21 cellular contexts compared by ENCODE assay signal in the genomic region with DNA sequence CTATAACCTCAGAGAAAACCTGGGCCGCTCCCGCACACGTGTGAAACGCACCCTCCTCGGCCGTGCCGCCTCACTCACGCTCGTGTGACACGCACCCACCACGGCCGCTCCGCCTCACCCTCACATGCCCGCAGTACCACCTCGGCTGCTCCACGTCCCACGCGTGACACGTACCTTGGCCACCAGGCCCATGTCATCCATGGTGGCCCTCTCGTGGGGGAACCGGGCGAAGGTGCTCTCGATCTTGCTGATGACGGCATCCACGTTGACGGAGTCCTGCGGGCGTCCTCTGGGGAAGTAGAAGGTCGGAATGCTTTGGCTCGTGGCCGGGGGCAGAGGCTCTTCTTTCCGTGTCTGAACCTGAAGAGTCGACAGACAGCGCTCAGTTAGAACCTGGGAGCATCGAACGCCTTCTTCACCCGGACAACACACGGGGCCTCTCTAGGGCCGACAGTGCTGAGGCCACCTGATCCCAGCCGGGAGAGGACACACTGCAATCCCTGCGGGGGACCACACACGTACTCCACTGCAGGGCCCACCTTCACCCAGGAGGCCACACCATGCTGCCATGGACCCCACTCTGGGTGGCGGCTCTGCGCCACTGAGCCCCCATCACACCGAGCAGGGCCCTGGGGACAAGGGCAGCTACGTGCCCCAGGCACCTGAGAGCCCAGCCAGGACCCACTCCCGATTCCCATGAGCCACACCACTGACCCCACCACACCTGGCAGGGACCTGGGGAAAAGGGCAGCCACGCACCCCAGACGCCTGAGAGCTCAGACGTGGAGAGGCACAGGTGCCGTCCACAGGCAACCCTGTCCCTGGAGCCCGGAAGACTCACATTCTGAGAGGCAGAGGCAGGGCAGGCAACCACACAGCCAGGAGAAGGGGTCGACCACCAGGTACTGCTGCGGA.
"Had no signal": no experiment of that assay in that cellular context is flagged by ENCODE, and none has a peak within 500 bp of the region (broad histone marks: within the 10 kb centered on the region; RNA-seq: fewer than 3 reads in every experiment).

No MANE protein-coding gene starts in this region.

- H3K4me1 ChIP-seq: colonic mucosa, parathyroid adenoma, testis had no signal

- H3K27ac Mint-ChIP-seq: activated B cell treated with CpG ODN at 0.5 μM for 24 hours; activated CD4-positive, alpha-beta memory T cell treated with anti-CD3 and anti-CD28 coated beads, Interleukin-2, amount 10 ng/mL, durations not matched to agents 7 days and 5 days; activated CD8-positive, alpha-beta memory T cell treated with anti-CD3 and anti-CD28 coated beads, Interleukin-2, amount 10 ng/mL, durations not matched to agents 7 days and 5 days; activated naive CD8-positive, alpha-beta T cell treated with anti-CD3 and anti-CD28 coated beads, Interleukin-2, amount 10 ng/mL, durations not matched to agents 7 days and 5 days; brain; natural killer cell treated with Interleukin-12 subunit alpha and Interleukin-12 subunit beta and Interleukin-15 and Interleukin-18, amount 100 ng/mL, for 72 hours; stimulated activated naive CD8-positive, alpha-beta T cell treated with anti-CD3 and anti-CD28 coated beads, Interleukin-15, Interleukin-2, amounts not matched to agents 100 ng/mL and 50 ng/mL, for 24 hours; T-cell had no signal

- H3K9me3 ChIP-seq: colonic mucosa, testis had no signal

- H3K36me3 ChIP-seq: colonic mucosa had no signal

- DNase-seq: activated B cell treated with CpG ODN at 0.5 μM for 24 hours; activated CD4-positive, alpha-beta memory T cell treated with anti-CD3 and anti-CD28 coated beads, Interleukin-2, amount 10 ng/mL, durations not matched to agents 7 days and 5 days; activated CD4-positive, alpha-beta T cell treated with anti-CD3 and anti-CD28 coated beads for 4 hours; activated CD8-positive, alpha-beta memory T cell treated with anti-CD3 and anti-CD28 coated beads, Interleukin-2, amount 10 ng/mL, durations not matched to agents 7 days and 5 days; activated naive CD8-positive, alpha-beta T cell treated with anti-CD3 and anti-CD28 coated beads, Interleukin-2, amount 10 ng/mL, durations not matched to agents 7 days and 5 days; amygdala; central memory CD4-positive, alpha-beta T cell; colonic mucosa; erythroblast; head of caudate nucleus; mesendoderm; stimulated activated CD4-positive, alpha-beta T cell treated with anti-CD3 and anti-CD28 coated beads, Interleukin-12 subunit alpha, Interleukin-12 subunit beta, amount 100 ng/mL, for 4 hours; stimulated activated CD4-positive, alpha-beta T cell treated with anti-CD3 and anti-CD28 coated beads, Interleukin-2, amount 100 ng/mL, for 24 hours; T-cell; testis had no signal

- H3K27me3 Mint-ChIP-seq: activated B cell treated with CpG ODN at 0.5 μM for 24 hours; activated CD4-positive, alpha-beta memory T cell treated with anti-CD3 and anti-CD28 coated beads, Interleukin-2, amount 10 ng/mL, durations not matched to agents 7 days and 5 days; activated CD8-positive, alpha-beta memory T cell treated with anti-CD3 and anti-CD28 coated beads, Interleukin-2, amount 10 ng/mL, durations not matched to agents 7 days and 5 days; activated naive CD8-positive, alpha-beta T cell treated with anti-CD3 and anti-CD28 coated beads, Interleukin-2, amount 10 ng/mL, durations not matched to agents 7 days and 5 days; brain; natural killer cell treated with Interleukin-12 subunit alpha and Interleukin-12 subunit beta and Interleukin-15 and Interleukin-18, amount 100 ng/mL, for 72 hours; stimulated activated naive CD8-positive, alpha-beta T cell treated with anti-CD3 and anti-CD28 coated beads, Interleukin-15, Interleukin-2, amounts not matched to agents 100 ng/mL and 50 ng/mL, for 24 hours; T-cell had no signal

- H3K9ac ChIP-seq: parathyroid adenoma had no signal

- H3K4me3 Mint-ChIP-seq: activated B cell treated with CpG ODN at 0.5 μM for 24 hours; activated CD4-positive, alpha-beta memory T cell treated with anti-CD3 and anti-CD28 coated beads, Interleukin-2, amount 10 ng/mL, durations not matched to agents 7 days and 5 days; activated CD8-positive, alpha-beta memory T cell treated with anti-CD3 and anti-CD28 coated beads, Interleukin-2, amount 10 ng/mL, durations not matched to agents 7 days and 5 days; activated naive CD8-positive, alpha-beta T cell treated with anti-CD3 and anti-CD28 coated beads, Interleukin-2, amount 10 ng/mL, durations not matched to agents 7 days and 5 days; brain; natural killer cell treated with Interleukin-12 subunit alpha and Interleukin-12 subunit beta and Interleukin-15 and Interleukin-18, amount 100 ng/mL, for 72 hours; stimulated activated naive CD8-positive, alpha-beta T cell treated with anti-CD3 and anti-CD28 coated beads, Interleukin-15, Interleukin-2, amounts not matched to agents 100 ng/mL and 50 ng/mL, for 24 hours; T-cell had no signal

- H2AFZ ChIP-seq: parathyroid adenoma had no signal

- H3K27me3 ChIP-seq: colonic mucosa, testis had no signal

- H3K4me1 Mint-ChIP-seq: activated B cell treated with CpG ODN at 0.5 μM for 24 hours, brain had no signal

- FAIRE-seq: frontal cortex had no signal

- ATAC-seq: activated CD8-positive, alpha-beta memory T cell treated with anti-CD3 and anti-CD28 coated beads, Interleukin-2, amount 10 ng/mL, durations not matched to agents 7 days and 5 days; SK-N-SH treated with all-trans-retinoic acid at 6 μM for 48 hours; T-cell had no signal

- H3K4me3 ChIP-seq: colonic mucosa, testis had no signal

- H3K27ac ChIP-seq: colonic mucosa, parathyroid adenoma, testis had no signal

- H3K79me2 ChIP-seq: parathyroid adenoma had no signal
